In the genomic region with DNA sequence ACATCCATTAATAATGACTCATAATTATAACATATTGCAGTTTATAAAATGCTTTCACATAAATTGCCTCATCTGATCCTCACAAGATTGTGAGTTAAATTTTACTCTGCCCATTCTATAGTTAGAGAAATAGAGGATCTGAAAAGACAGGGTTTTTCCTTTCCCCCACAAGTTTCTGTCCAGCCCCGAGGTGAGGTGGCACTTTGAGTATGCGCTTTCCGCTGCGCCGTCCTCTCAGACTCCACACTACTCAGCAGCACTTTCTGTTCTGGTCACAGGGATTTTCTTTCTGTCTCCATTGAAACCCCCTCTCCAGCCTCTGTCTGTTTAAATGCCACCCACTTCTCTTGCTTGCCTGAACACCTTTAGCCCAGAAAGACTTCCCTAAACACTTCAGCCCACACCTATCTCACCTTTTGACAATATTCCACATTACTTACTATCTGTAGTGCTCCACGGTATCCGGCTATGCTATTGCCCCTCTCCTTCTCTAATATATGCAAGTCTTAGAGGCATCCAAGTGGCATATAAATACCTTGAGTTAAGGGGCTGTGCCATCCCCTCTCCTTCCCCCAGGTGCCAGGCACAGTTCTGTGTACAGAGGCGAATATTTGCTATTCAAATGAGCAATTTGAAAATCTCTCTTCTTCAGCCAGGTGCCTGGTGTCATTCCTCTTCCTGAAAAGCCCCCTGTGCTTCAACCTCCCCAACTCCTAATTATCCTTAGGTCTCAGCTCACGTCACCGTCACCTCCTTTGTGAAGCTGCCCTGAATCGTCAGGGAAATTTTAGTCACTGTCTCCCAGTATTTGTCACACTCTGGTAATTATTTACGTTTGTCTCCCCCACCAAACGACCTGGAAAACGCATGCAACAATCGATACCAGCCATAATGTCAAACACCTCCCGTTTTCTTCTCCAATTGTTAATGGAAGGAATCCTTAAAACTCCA, we compare ENCODE assay signal across 12 cellular contexts.
A peak's percentile ranks its signal among the peaks of the same experiment; 100 is the strongest.
DNase-seq lines count a peak whose midpoint lies in the region; ATAC-seq, FAIRE-seq and TF ChIP-seq lines count a peak whose summit lies in the region.
"Had no signal": no experiment of that assay in that cellular context is flagged by ENCODE, and none has a peak within 500 bp of the region (broad histone marks: within the 10 kb centered on the region; RNA-seq: fewer than 3 reads in every experiment).

No MANE protein-coding gene starts in this region.

- TF ChIP-seq POLR2A in A549 (IDR thresholded peaks at IDR 0.05; ENCODE audit: low read length) (no peak), gastroesophageal sphincter (IDR thresholded peaks at IDR 0.05) (no peak)

- peak in 1 of 2 experiments; percentile 50; a peak in 2 of 6 replicates for ATAC-seq in A549
- peak; percentile 92 for ATAC-seq in GM18909 (IDR thresholded peaks at IDR 0.05; ENCODE audit: poor library complexity, unreplicated experiment)
- peak; percentile 96 for ATAC-seq in HG02798 (IDR thresholded peaks at IDR 0.05; ENCODE audit: poor library complexity, unreplicated experiment)
- ATAC-seq in gastroesophageal sphincter = no peak
- no peak for ATAC-seq in CD8-positive, alpha-beta T cell
- ATAC-seq: HCT116 had no signal

- H3K36me3 ChIP-seq in gastroesophageal sphincter = no peaks in the 10 kb centered on the region
- H3K36me3 ChIP-seq in CD8-positive, alpha-beta T cell (ENCODE audit: insufficient read depth, low read length) = no peaks in the 10 kb centered on the region

- H3K27ac Mint-ChIP-seq in type B pancreatic cell = no peak overlapping the region
- H3K27ac Mint-ChIP-seq in CD8-positive, alpha-beta T cell = no peak overlapping the region

- FAIRE-seq in A549 (lab: Jason Lieb, UNC) = no peak

- DNase-seq in A549 (ENCODE audit: low read depth in 1 of 2, low spot score in 1 of 2) (no peak), NCI-H526 (lab: John Stamatoyannopoulos, UW) (peak; percentile 92 to 96), type B pancreatic cell (ENCODE audit: extremely low spot score, unreplicated experiment) (no peak), occipital lobe (lab: John Stamatoyannopoulos, UW) (no peak)
- no peak for DNase-seq in CD8-positive, alpha-beta T cell
- DNase-seq: NCI-H446, nucleus accumbens had no signal

- H3K27me3 ChIP-seq in gastroesophageal sphincter = no peaks in the 10 kb centered on the region
- no peaks in the 10 kb centered on the region for H3K27me3 ChIP-seq in CD8-positive, alpha-beta T cell (ENCODE audit: insufficient read depth, low read length)

- intact Hi-C loops in CD8-positive, alpha-beta T cell (cut with DNase I, micrococcal nuclease) = no loop called here

- H3K27ac ChIP-seq in A549 (no peak overlapping the region), gastroesophageal sphincter (no peak overlapping the region)
- H3K27ac ChIP-seq in CD8-positive, alpha-beta T cell (ENCODE audit: low read depth, low read length) = no peak overlapping the region
- H3K27ac ChIP-seq: C4-2B had no signal

- TF ChIP-seq CTCF in A549 (IDR thresholded peaks at IDR 0.05) = no peak
- no peak for TF ChIP-seq CTCF in type B pancreatic cell (conservative IDR thresholded peaks at IDR 0.05)
- no peak for TF ChIP-seq CTCF in gastroesophageal sphincter (IDR thresholded peaks at IDR 0.05)
- TF ChIP-seq CTCF in CD8-positive, alpha-beta T cell (IDR thresholded peaks at IDR 0.05) = no peak

- TF ChIP-seq EP300 in A549 (IDR thresholded peaks at IDR 0.05) (no peak), gastroesophageal sphincter (IDR thresholded peaks at IDR 0.05) (no peak)

- H3K4me3 Mint-ChIP-seq in type B pancreatic cell = no peak overlapping the region
- no peak overlapping the region for H3K4me3 Mint-ChIP-seq in CD8-positive, alpha-beta T cell

- peak overlapping the region; percentile 47 for H3K4me2 ChIP-seq in A549

- no peak overlapping the region for H3K4me3 ChIP-seq in A549
- no peak overlapping the region for H3K4me3 ChIP-seq in gastroesophageal sphincter
- H3K4me3 ChIP-seq in CD8-positive, alpha-beta T cell (ENCODE audit: low read depth, low read length) = no peak overlapping the region

- TF ChIP-seq RAD21 in A549 (conservative IDR thresholded peaks at IDR 0.05 in 1 of 2, IDR thresholded peaks at IDR 0.05 in 1 of 2) = no peak

- H3K27me3 Mint-ChIP-seq in type B pancreatic cell = no peaks in the 10 kb centered on the region
- no peaks in the 10 kb centered on the region for H3K27me3 Mint-ChIP-seq in CD8-positive, alpha-beta T cell (ENCODE audit: low read depth)

- no peaks in the 10 kb centered on the region for H3K9me3 Mint-ChIP-seq in type B pancreatic cell
- no peaks in the 10 kb centered on the region for H3K9me3 Mint-ChIP-seq in CD8-positive, alpha-beta T cell

- 5% methylated on average over 16 of the region's 16 CpGs for WGBS in A549 (ENCODE audit: missing lambda C conversion rate)
- 81 to 85% methylated on average over 11 to 16 of the region's 16 CpGs for WGBS in gastroesophageal sphincter (ENCODE audit: low coverage in 1 of 2), 2 donors

- POLR2A ChIA-PET in A549 (lab: Yijun Ruan, JAX) = no interaction called here
- POLR2A ChIA-PET in CD8-positive, alpha-beta T cell (lab: Charles Lee) = no interaction called here

- H3K4me1 Mint-ChIP-seq in type B pancreatic cell (ENCODE audit: unreplicated experiment) = no peaks in the 10 kb centered on the region
- no peaks in the 10 kb centered on the region for H3K4me1 Mint-ChIP-seq in CD8-positive, alpha-beta T cell (ENCODE audit: low read depth)

- H3K36me3 Mint-ChIP-seq in type B pancreatic cell = no peaks in the 10 kb centered on the region
- H3K36me3 Mint-ChIP-seq in CD8-positive, alpha-beta T cell = no peaks in the 10 kb centered on the region

- H3K9me3 ChIP-seq in A549 = no peaks in the 10 kb centered on the region
- H3K9me3 ChIP-seq in gastroesophageal sphincter = no peaks in the 10 kb centered on the region
- H3K9me3 ChIP-seq in CD8-positive, alpha-beta T cell (ENCODE audit: low read length) = no peaks in the 10 kb centered on the region

- CTCF ChIA-PET in A549 (lab: Yijun Ruan, JAX) = no interaction called here
- CTCF ChIA-PET in CD8-positive, alpha-beta T cell (lab: Charles Lee) = no interaction called here

- H3K4me1 ChIP-seq in A549 (no peaks in the 10 kb centered on the region), gastroesophageal sphincter (peaks cover 0 to 21% (median 0%) of the 10 kb centered on the region in 3 donors)
- no peaks in the 10 kb centered on the region for H3K4me1 ChIP-seq in CD8-positive, alpha-beta T cell (ENCODE audit: insufficient read depth, low read length)

TF ChIP-seq in A549, 52 proteins besides CTCF, POLR2A, EP300 and RAD21:
- TF ChIP-seq FOSL2 (IDR thresholded peaks at IDR 0.05) (no peak), FOSL2 (CRISPR knock-in tag; IDR thresholded peaks at IDR 0.05) (peak; percentile 39; the same call in 1 of the 2 replicates), RNF2 (IDR thresholded peaks at IDR 0.05; ENCODE audit: borderline replicate concordance, low read depth) (no peak), HOXA7 (CRISPR knock-in tag; IDR thresholded peaks at IDR 0.05) (no peak)

Comparison
In these comparisons a context has a peak if more than half of its experiments do, and no peak if none do; other contexts are left out.
1. ATAC-seq: peak in GM18909 (single experiment) and HG02798 (single experiment); none in gastroesophageal sphincter (single experiment) and CD8-positive, alpha-beta T cell (single experiment).
2. DNase-seq: peak in NCI-H526 (2 of 2); none in A549 (0 of 2), type B pancreatic cell (single experiment), CD8-positive, alpha-beta T cell (0 of 7) and occipital lobe (single experiment).